In genomic region chr21:17501107-17502006, GRCh38 we compare ENCODE assay signal across 19 cellular contexts. TPM values are rescaled to one million over a fixed set of nuclear protein-coding genes. Genes with fewer than 3 reads are reported as not detected.
DNase-seq lines count a peak whose midpoint lies in the region; TF ChIP-seq lines count a peak whose summit lies in the region.
"Had no signal": no experiment of that assay in that cellular context is flagged by ENCODE, and none has a peak within 500 bp of the region (broad histone marks: within the 10 kb centered on the region; RNA-seq: fewer than 3 reads in every experiment).

No MANE protein-coding gene starts in this region.

- peak overlapping the region; percentile 30 for H3K27ac ChIP-seq in 22Rv1
- H3K27ac ChIP-seq in HEK293 (ENCODE audit: extremely low read depth, low read depth, low read length): no peak overlapping the region; the same call in 1 of the 2 replicates
- no peak overlapping the region for H3K27ac ChIP-seq in testis
- H3K27ac ChIP-seq: KMS-11, prostate gland, uterus had no signal

- CTCF ChIA-PET in HEK293 (lab: Yijun Ruan, JAX): interaction anchor here (2.5 kb wide), 1 partner anchor 11 kb away, joined by 13 read pairs; the partner anchor contains the start of gene CXADR

- POLR2A ChIA-PET in HEK293 (lab: Yijun Ruan, JAX): interaction anchor here (0.7 kb wide), 1 partner anchor 11 kb away, joined by 3 read pairs; no protein-coding TSS in a partner anchor

- DNase-seq in NCI-H510A (lab: John Stamatoyannopoulos, UW) (peak; percentile 22), epithelial cell of esophagus (ENCODE audit: low read depth) (peak; percentile 21), NCI-H748 (lab: John Stamatoyannopoulos, UW; ENCODE audit: unreplicated experiment) (no peak), SK-N-DZ (ENCODE audit: low spot score) (no peak), testis (no peak), NCI-H524 treated with DMSO at 0.1 percent for 48 hours (lab: John Stamatoyannopoulos, UW) (no peak)
- DNase-seq: activated CD4-positive, alpha-beta T cell treated with anti-CD3 and anti-CD28 coated beads, Interleukin-2, amount 10 ng/mL, durations not matched to agents 24 days and 14 days; activated CD8-positive, alpha-beta memory T cell treated with anti-CD3 and anti-CD28 coated beads, Interleukin-2, amount 50 U/mL, for 4 hours; activated gamma-delta T cell; DND-41; foreskin melanocyte; mesendoderm; NCI-H1105; RPMI8226; uterus had no signal

- H3K4me1 ChIP-seq in HEK293 (ENCODE audit: control insufficient read depth, insufficient read depth, low read length) (peaks cover 16% of the 10 kb centered on the region), testis (no peaks in the 10 kb centered on the region)
- H3K4me1 ChIP-seq: prostate gland, uterus had no signal

- H3K4me3 ChIP-seq in HEK293 (ENCODE audit: low read depth, low read length) (no peak overlapping the region), epithelial cell of esophagus (ENCODE audit: low read length) (no peak overlapping the region), testis (no peak overlapping the region)
- H3K4me3 ChIP-seq: prostate gland, uterus had no signal

- 75 to 81% methylated on average over 4 of the region's 4 CpGs for WGBS in testis, 2 donors

- TF ChIP-seq CTCF in 22Rv1 (IDR thresholded peaks at IDR 0.05) (no peak), HEK293 (tag by site-specific recombination; IDR thresholded peaks at IDR 0.05) (no peak), epithelial cell of esophagus (IDR thresholded peaks at IDR 0.05; ENCODE audit: insufficient read depth, low read depth, low read length, missing control alignments) (no peak), testis (IDR thresholded peaks at IDR 0.05) (no peak)

- no peaks in the 10 kb centered on the region for H3K9me3 ChIP-seq in HEK293 (ENCODE audit: control insufficient read depth, insufficient read depth, low read depth, low read length)
- H3K9me3 ChIP-seq in testis: no peaks in the 10 kb centered on the region
- H3K9me3 ChIP-seq: prostate gland, uterus had no signal

- H3K36me3 ChIP-seq in HEK293 (ENCODE audit: control insufficient read depth in 2 of 2, insufficient read depth in 1 of 2, low read length in 2 of 2): no peaks in the 10 kb centered on the region
- H3K36me3 ChIP-seq in testis (ENCODE audit: low read depth, missing control alignments): no peaks in the 10 kb centered on the region
- H3K36me3 ChIP-seq: prostate gland, uterus had no signal

- no peak for TF ChIP-seq POLR2A in testis (IDR thresholded peaks at IDR 0.05)

- intact Hi-C loops in testis (cut with DNase I; ENCODE audit: low total_unique reads): no loop called here

- H3K27me3 ChIP-seq in testis: no peaks in the 10 kb centered on the region
- H3K27me3 ChIP-seq: uterus had no signal

TF ChIP-seq in HEK293, 187 proteins besides CTCF, POLR2A, EP300 and RAD21 (continues in another document):
- TF ChIP-seq ZSCAN30 (tag by site-specific recombination; IDR thresholded peaks at IDR 0.05) (0 out of 2 replicates have a peak, but pooled peaks have one; percentile 78), ZNF701 (tag by site-specific recombination; IDR thresholded peaks at IDR 0.05) (no peak), ZNF221 (tag by site-specific recombination; IDR thresholded peaks at IDR 0.05; ENCODE audit: borderline replicate concordance) (no peak), HOXA7 (CRISPR knock-in tag; IDR thresholded peaks at IDR 0.05; ENCODE audit: borderline replicate concordance) (no peak), ZNF529 (tag by site-specific recombination; IDR thresholded peaks at IDR 0.05; ENCODE audit: insufficient replicate concordance) (no peak), PRDM1 (tag by site-specific recombination; IDR thresholded peaks at IDR 0.05) (no peak), ZBTB48 (tag by site-specific recombination; IDR thresholded peaks at IDR 0.05) (no peak), TSHZ1 (tag by site-specific recombination; IDR thresholded peaks at IDR 0.05; ENCODE audit: borderline replicate concordance) (peak; percentile 73; the same call in 1 of the 2 replicates), AEBP2 (tag by site-specific recombination; IDR thresholded peaks at IDR 0.05; ENCODE audit: borderline replicate concordance) (no peak), ZNF121 (tag by site-specific recombination; IDR thresholded peaks at IDR 0.05) (no peak), ZNF561 (tag by site-specific recombination; IDR thresholded peaks at IDR 0.05; ENCODE audit: borderline replicate concordance) (0 out of 2 replicates have a peak, but pooled peaks have one; percentile 51), ZNF362 (tag by site-specific recombination; IDR thresholded peaks at IDR 0.05) (peak; percentile 68), ZNF791 (tag by site-specific recombination; IDR thresholded peaks at IDR 0.05) (no peak)

RNA-seq across cellular contexts. Expression of gene CXADR, which starts 11.5 kb away (rescaled TPM):
- polyA plus RNA-seq in SK-N-DZ (2014; cell fraction: cytosol; rRNA removed): 29.4 and 38.8 TPM in 2 replicates
- polyA plus RNA-seq in SK-N-DZ (2014; cell fraction: nucleus; rRNA removed): 7.1 and 11.7 TPM in 2 replicates
- total RNA-seq in testis: 10 to 100 TPM; 65.4 to 87.0 TPM
- polyA plus RNA-seq in testis (ENCODE audit: insufficient read depth, low read depth, low replicate concordance): 17.6 TPM

Comparison
In these comparisons a context has a peak if more than half of its experiments do, and no peak if none do; other contexts are left out.
1. DNase-seq: peak in NCI-H510A (single experiment) and epithelial cell of esophagus (single experiment); none in NCI-H748 (single experiment), SK-N-DZ (single experiment), testis (single experiment) and NCI-H524 treated with DMSO at 0.1 percent for 48 hours (single experiment).